Comparison of ENCODE assay signal across 8 cellular contexts in the genomic region with DNA sequence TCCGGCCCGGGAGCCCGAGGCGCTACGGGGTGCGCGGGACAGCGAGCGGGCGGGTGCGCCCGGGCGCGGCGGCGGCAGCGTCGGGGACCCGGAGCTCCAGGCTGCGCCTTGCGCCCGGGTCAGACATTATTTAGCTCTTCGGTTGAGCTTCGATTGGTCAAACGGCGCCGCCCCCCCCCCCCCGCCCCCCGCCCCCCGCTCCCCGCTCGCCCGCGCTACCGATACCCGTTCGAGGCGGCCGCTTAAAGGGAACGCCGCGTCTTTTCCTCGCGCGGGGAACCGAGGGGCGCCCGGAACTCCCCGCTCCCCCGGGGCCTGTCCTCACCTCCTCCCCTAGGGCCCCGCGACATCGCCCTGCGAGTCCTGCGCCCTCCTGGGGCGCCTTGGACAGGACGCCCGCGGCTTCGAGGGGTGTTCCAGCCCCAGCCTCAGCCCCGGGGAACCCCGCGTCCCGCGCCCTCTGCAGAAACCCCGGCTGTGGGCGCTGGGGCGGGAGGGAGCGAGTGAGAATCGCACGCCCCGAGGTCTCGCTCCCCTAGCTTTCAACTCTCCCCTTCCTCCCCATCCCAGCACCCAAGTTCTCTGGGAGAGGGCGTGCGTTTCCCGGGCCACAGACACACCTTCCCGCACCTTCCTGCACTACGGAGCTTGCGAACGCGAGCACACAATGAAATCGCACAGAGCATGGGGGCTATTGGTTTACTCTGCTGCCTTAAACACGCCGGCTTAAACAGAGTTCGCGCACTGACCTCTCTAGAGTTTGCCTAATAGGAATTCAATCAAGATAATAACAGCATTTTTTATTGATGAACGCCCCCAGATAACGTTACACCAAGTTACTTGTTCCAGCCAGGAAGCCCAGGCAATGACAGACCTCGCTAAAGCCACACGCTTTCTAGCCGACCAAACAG. TPM values are rescaled to one million over a fixed set of nuclear protein-coding genes. Genes with fewer than 3 reads are reported as not detected.
DNase-seq lines count a peak whose midpoint lies in the region; ATAC-seq and TF ChIP-seq lines count a peak whose summit lies in the region.

A gene (minus strand): TSS at position 105 of the 911 bp plus-strand sequence. CDS start 41,891 bp downstream, outside the sequence.

- peaks cover 30% of the 10 kb centered on the region for H3K27me3 ChIP-seq in effector memory CD4-positive, alpha-beta T cell (replicated peaks; ENCODE audit: control insufficient read depth, insufficient read depth, low read length, poor library complexity, severe bottlenecking)
- no peaks in the 10 kb centered on the region for H3K27me3 ChIP-seq in aorta (ENCODE audit: control insufficient read depth in 1 of 2, insufficient read depth in 2 of 2, low read length in 1 of 2)

- peaks cover 13% of the 10 kb centered on the region for H3K27me3 Mint-ChIP-seq in mesothelial cell of epicardium (ENCODE audit: low read depth)

- no peaks in the 10 kb centered on the region for H3K9me3 Mint-ChIP-seq in mesothelial cell of epicardium

- WGBS in aorta, 2 donors = 1% methylated on average over 63 to 91 of the region's 91 CpGs

- intact Hi-C loops in aorta (cut with DNase I) = loop anchor here in 1 of 2 donors (10.0 kb wide), 2 partner anchors 824 to 994 kb away; no protein-coding TSS in a partner anchor

- peaks cover 19% of the 10 kb centered on the region for H3K4me1 ChIP-seq in effector memory CD4-positive, alpha-beta T cell (ENCODE audit: control insufficient read depth, insufficient read depth, low read length, poor library complexity, severe bottlenecking)
- H3K4me1 ChIP-seq in aorta (ENCODE audit: control insufficient read depth in 1 of 2, insufficient read depth in 2 of 2, low read length in 2 of 2) = peaks cover 0 to 5% of the 10 kb centered on the region in 2 donors

- H3K4me3 ChIP-seq in effector memory CD4-positive, alpha-beta T cell (ENCODE audit: insufficient read depth, low read depth, low read length, poor library complexity, severe bottlenecking) = peak within 1 kb of the TSS; percentile 40
- peak within 1 kb of the TSS; percentile 55 to 95 for H3K4me3 ChIP-seq in aorta (ENCODE audit: low read length in 2 of 2)

- DNase-seq in Caki2 (ENCODE audit: low read depth) (peak; percentile 43), RPMI7951 (ENCODE audit: low read depth) (peak; percentile 57), mesothelial cell of epicardium (ENCODE audit: low spot score in 2 of 2, unreplicated experiment in 2 of 2) (peak in 1 of 2 experiments; percentile 55), aorta (no peak), NCI-H2107 (lab: John Stamatoyannopoulos, UW) (no peak)
- DNase-seq in effector memory CD4-positive, alpha-beta T cell = no peak
- no peak for DNase-seq in activated CD4-positive, alpha-beta T cell treated with anti-CD3 and anti-CD28 coated beads for 1 hour

- H3K36me3 ChIP-seq in effector memory CD4-positive, alpha-beta T cell (ENCODE audit: control insufficient read depth, insufficient read depth, low read length) = no peaks in the 10 kb centered on the region
- no peaks in the 10 kb centered on the region for H3K36me3 ChIP-seq in aorta (ENCODE audit: control insufficient read depth in 1 of 2, insufficient read depth in 2 of 2, low read length in 1 of 2)

- peak; percentile 44 for ATAC-seq in GM21717 (IDR thresholded peaks at IDR 0.05; ENCODE audit: unreplicated experiment)
- ATAC-seq in aorta (ENCODE audit: low FRiP score) = peak; percentile 55

- H3K9me3 ChIP-seq in effector memory CD4-positive, alpha-beta T cell (ENCODE audit: control insufficient read depth, low read length) = no peaks in the 10 kb centered on the region
- H3K9me3 ChIP-seq in aorta (ENCODE audit: control insufficient read depth, low read length) = no peaks in the 10 kb centered on the region

- H3K27ac Mint-ChIP-seq in mesothelial cell of epicardium = peak within 1 kb of the TSS; percentile 88

- peak within 1 kb of the TSS; percentile 92 for H3K4me3 Mint-ChIP-seq in mesothelial cell of epicardium

- TF ChIP-seq CTCF in mesothelial cell of epicardium (IDR thresholded peaks at IDR 0.05; ENCODE audit: unreplicated experiment) = no peak

- H3K27ac ChIP-seq in effector memory CD4-positive, alpha-beta T cell (ENCODE audit: insufficient read depth, low read length, poor library complexity, severe bottlenecking) = no peak within 1 kb of the TSS
- H3K27ac ChIP-seq in aorta (ENCODE audit: low read depth in 1 of 2, low read length in 2 of 2) = no peak within 1 kb of the TSS

- H3K4me1 Mint-ChIP-seq in mesothelial cell of epicardium = peaks cover 54% of the 10 kb centered on the region

- no peaks in the 10 kb centered on the region for H3K36me3 Mint-ChIP-seq in mesothelial cell of epicardium

- in situ Hi-C loops in Caki2 (cut with HindIII; ENCODE audit: low pct_unique_long_range_greater_than_20kb, low sequenced_read_pairs) = no loop called here

RNA-seq across cellular contexts. Expression of the gene that starts here (rescaled TPM):
- 0.55 and 1.3 TPM in 2 replicates for total RNA-seq in Caki2 (2014; rRNA removed; shearing (Covaris generic); ENCODE audit: low replicate concordance)
- 4.8 and 4.9 TPM in 2 replicates for total RNA-seq in RPMI7951 (2014; rRNA removed; shearing (Covaris generic))
- total RNA-seq in mesothelial cell of epicardium (7.1 to 8.5 TPM (median 7.9 TPM) in 3 replicates), aorta (1 to 10 TPM in 1 of 2 donors, under 1 TPM in 1; 0.75 to 6.2 TPM)
- 1 to 10 TPM; 1.1 to 1.9 TPM for polyA plus RNA-seq in aorta

Comparison
In these comparisons a context has a peak if more than half of its experiments do, and no peak if none do; other contexts are left out.
1. DNase-seq: peak in Caki2 (single experiment) and RPMI7951 (single experiment); none in effector memory CD4-positive, alpha-beta T cell (0 of 3), aorta (0 of 2), NCI-H2107 (single experiment) and activated CD4-positive, alpha-beta T cell treated with anti-CD3 and anti-CD28 coated beads for 1 hour (single experiment).